ENCODE assay signal across 8 cellular contexts in the genomic region with DNA sequence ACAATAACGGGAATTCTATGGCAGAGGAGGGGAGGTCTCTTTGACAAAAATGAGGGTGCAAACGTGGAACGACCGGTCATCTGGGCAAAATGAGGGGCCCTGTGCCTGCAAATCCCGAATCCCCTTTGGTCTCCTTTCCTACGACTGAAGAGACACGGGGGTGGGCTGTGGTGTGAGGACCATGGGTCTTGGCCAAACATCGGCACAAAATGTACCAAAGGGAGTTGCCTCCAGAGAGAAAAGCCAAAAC. TPM values are rescaled to one million over a fixed set of nuclear protein-coding genes. Genes with fewer than 3 reads are reported as not detected.
DNase-seq lines count a peak whose midpoint lies in the region; ATAC-seq and TF ChIP-seq lines count a peak whose summit lies in the region.

No MANE protein-coding gene starts in this region.

- H3K4me1 ChIP-seq in PC-3 (ENCODE audit: insufficient read depth, low read length) (peaks cover 25% of the 10 kb centered on the region), endocrine pancreas (ENCODE audit: control insufficient read depth, insufficient read depth, low read length) (peaks cover 36% of the 10 kb centered on the region), neutrophil (ENCODE audit: control insufficient read depth in 1 of 2, insufficient read depth in 1 of 2, low read depth in 1 of 2, low read length in 1 of 2) (peaks cover 48 to 53% of the 10 kb centered on the region in 2 experiments)

- no peaks in the 10 kb centered on the region for H3K9me2 ChIP-seq in PC-3 (replicated peaks; ENCODE audit: low read length)

- intact Hi-C loops in PC-3 (cut with micrococcal nuclease) = loop anchor here (2.0 to 10.0 kb wide), 3 partner anchors 74 to 236 kb away; partner anchors contain the start of gene TCF12

- H3K27me3 ChIP-seq in PC-3 (ENCODE audit: low read length) = no peaks in the 10 kb centered on the region
- H3K27me3 ChIP-seq in endocrine pancreas (ENCODE audit: control insufficient read depth, insufficient read depth, low read length) = no peaks in the 10 kb centered on the region
- H3K27me3 ChIP-seq in neutrophil = no peaks in the 10 kb centered on the region

- H3K4me3 ChIP-seq in PC-3 (ENCODE audit: low read length) (peak overlapping the region; percentile 95), endocrine pancreas (ENCODE audit: control insufficient read depth, insufficient read depth, low read length) (peak overlapping the region; percentile 87), neutrophil (ENCODE audit: low read depth in 1 of 2, low read length in 1 of 2) (peak overlapping the region; percentile 78 to 85)

- POLR2A ChIA-PET in PC-3 (lab: Charles Lee; ENCODE audit: unreplicated experiment) = interaction anchor here (0.6 kb wide), 1 partner anchor 101 kb away, joined by 4 read pairs; no protein-coding TSS in a partner anchor

- peaks cover 49% of the 10 kb centered on the region for H3K79me2 ChIP-seq in PC-3 (ENCODE audit: low read length)

- TF ChIP-seq CTCF in PC-3 (conservative IDR thresholded peaks at IDR 0.05; ENCODE audit: low read depth, low read length) (no peak), neutrophil (IDR thresholded peaks at IDR 0.05) (no peak)

- CTCF ChIA-PET in PC-3 (lab: Charles Lee) = no interaction called here

- no peak for DNase-seq in PC-3
- DNase-seq in NCI-H2081 (lab: John Stamatoyannopoulos, UW) = no peak
- no peak for DNase-seq in occipital lobe (lab: John Stamatoyannopoulos, UW)

- ATAC-seq in GM21447 (IDR thresholded peaks at IDR 0.05; ENCODE audit: unreplicated experiment) (peak; percentile 25), PC-3 (no peak; the same call in 1 of the 2 replicates), HG03565 (IDR thresholded peaks at IDR 0.05; ENCODE audit: unreplicated experiment) (no peak), HG03342 (IDR thresholded peaks at IDR 0.05; ENCODE audit: unreplicated experiment) (no peak)

- H4K20me1 ChIP-seq in PC-3 (ENCODE audit: low read length) = no peaks in the 10 kb centered on the region

- H3K9ac ChIP-seq in PC-3 (ENCODE audit: low read length) (peak overlapping the region; percentile 95), endocrine pancreas (ENCODE audit: control insufficient read depth, insufficient read depth, low read length) (peak overlapping the region; percentile 82)

- H3F3A ChIP-seq in PC-3 (ENCODE audit: low read length, unreplicated experiment) = no peaks in the 10 kb centered on the region

- peak overlapping the region; percentile 65 for H3K27ac ChIP-seq in PC-3 (ENCODE audit: low read length)
- H3K27ac ChIP-seq in neutrophil = peak overlapping the region; percentile 95

- BruUV-seq in PC-3 (replicated peaks; lab: Mats Ljungman, UMichigan) = no TSS peak

- no peaks in the 10 kb centered on the region for H3K36me3 ChIP-seq in PC-3 (ENCODE audit: low read depth, low read length)
- no peaks in the 10 kb centered on the region for H3K36me3 ChIP-seq in endocrine pancreas (ENCODE audit: control insufficient read depth, insufficient read depth, low read length)
- H3K36me3 ChIP-seq in neutrophil = no peaks in the 10 kb centered on the region

- peak overlapping the region; percentile 99 for H3K4me2 ChIP-seq in PC-3 (ENCODE audit: low read length)

- H2AFZ ChIP-seq in PC-3 (ENCODE audit: low read length) = peak overlapping the region; percentile 90

- H3K9me3 ChIP-seq in PC-3 (ENCODE audit: low read length) (0 out of 2 replicates have a peak, but pooled peaks cover 3% of the 10 kb centered on the region), endocrine pancreas (ENCODE audit: control insufficient read depth, low read length) (no peaks in the 10 kb centered on the region), neutrophil (no peaks in the 10 kb centered on the region)

RNA-seq across cellular contexts. Expression of gene ZNF280D, which starts 0.5 kb away (rescaled TPM):
- 7.4 and 8.7 TPM in 2 replicates for total RNA-seq in PC-3 (2014; rRNA removed)
- 159 TPM for total RNA-seq in occipital lobe

Comparison
In these comparisons a context has a peak if more than half of its experiments do, and no peak if none do; other contexts are left out.
1. RNA of gene ZNF280D, which starts 0.5 kb away (total RNA-seq): 159 TPM in occipital lobe (single experiment); 7.4 to 8.7 TPM in PC-3; every median in the first group is over 10 times any median in the second.
2. Peak in every context shown above with its lines, with median percentiles within 50 percentile points of each other: H3K4me3 ChIP-seq.